1 cellular context compared by ENCODE assay signal in the genomic region with DNA sequence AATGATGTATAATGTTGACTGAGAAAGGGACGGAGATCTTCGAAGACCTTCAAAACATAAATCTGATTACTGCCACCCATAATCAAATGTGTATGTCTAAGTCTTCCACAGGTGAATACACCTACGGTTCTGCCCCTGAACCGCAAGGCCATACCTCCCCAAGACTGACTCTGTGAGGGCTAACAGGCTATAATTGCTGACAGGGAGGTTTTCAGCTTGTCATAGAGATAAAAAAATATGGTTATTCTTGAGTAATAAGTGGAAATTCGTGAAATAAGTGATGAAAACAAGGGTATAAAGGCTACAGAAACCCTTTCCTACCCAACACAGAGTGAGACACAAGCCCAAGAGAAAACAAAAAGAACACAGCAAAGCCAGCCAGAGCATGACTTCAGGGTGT.
TF ChIP-seq lines count a peak whose summit lies in the region.

No MANE protein-coding gene starts in this region.

TF ChIP-seq in K562, 482 proteins besides CTCF, POLR2A, EP300 and RAD21 (continued from another document):
- no peak for TF ChIP-seq CAMTA2 (CRISPR knock-in tag; conservative IDR thresholded peaks at IDR 0.05)
- TF ChIP-seq ZNF175 (CRISPR knock-in tag; IDR thresholded peaks at IDR 0.05; ENCODE audit: low read depth) = no peak
- TF ChIP-seq, protein P1, sequence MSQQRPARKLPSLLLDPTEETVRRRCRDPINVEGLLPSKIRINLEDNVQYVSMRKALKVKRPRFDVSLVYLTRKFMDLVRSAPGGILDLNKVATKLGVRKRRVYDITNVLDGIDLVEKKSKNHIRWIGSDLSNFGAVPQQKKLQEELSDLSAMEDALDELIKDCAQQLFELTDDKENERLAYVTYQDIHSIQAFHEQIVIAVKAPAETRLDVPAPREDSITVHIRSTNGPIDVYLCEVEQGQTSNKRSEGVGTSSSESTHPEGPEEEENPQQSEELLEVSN (IDR thresholded peaks at IDR 0.05; ENCODE audit: borderline replicate concordance in 1 of 2, extremely low read depth in 1 of 2, insufficient read depth in 1 of 2, insufficient read length in 1 of 2, low read depth in 1 of 2, low read length in 1 of 2, poor library complexity in 1 of 2, severe bottlenecking in 1 of 2) = no peak
- TF ChIP-seq FOXP1 (CRISPR knock-in tag; IDR thresholded peaks at IDR 0.05) = no peak
- TF ChIP-seq, protein P2, sequence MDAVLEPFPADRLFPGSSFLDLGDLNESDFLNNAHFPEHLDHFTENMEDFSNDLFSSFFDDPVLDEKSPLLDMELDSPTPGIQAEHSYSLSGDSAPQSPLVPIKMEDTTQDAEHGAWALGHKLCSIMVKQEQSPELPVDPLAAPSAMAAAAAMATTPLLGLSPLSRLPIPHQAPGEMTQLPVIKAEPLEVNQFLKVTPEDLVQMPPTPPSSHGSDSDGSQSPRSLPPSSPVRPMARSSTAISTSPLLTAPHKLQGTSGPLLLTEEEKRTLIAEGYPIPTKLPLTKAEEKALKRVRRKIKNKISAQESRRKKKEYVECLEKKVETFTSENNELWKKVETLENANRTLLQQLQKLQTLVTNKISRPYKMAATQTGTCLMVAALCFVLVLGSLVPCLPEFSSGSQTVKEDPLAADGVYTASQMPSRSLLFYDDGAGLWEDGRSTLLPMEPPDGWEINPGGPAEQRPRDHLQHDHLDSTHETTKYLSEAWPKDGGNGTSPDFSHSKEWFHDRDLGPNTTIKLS (IDR thresholded peaks at IDR 0.05; ENCODE audit: borderline replicate concordance, low read depth) = no peak
- TF ChIP-seq, protein P3, sequence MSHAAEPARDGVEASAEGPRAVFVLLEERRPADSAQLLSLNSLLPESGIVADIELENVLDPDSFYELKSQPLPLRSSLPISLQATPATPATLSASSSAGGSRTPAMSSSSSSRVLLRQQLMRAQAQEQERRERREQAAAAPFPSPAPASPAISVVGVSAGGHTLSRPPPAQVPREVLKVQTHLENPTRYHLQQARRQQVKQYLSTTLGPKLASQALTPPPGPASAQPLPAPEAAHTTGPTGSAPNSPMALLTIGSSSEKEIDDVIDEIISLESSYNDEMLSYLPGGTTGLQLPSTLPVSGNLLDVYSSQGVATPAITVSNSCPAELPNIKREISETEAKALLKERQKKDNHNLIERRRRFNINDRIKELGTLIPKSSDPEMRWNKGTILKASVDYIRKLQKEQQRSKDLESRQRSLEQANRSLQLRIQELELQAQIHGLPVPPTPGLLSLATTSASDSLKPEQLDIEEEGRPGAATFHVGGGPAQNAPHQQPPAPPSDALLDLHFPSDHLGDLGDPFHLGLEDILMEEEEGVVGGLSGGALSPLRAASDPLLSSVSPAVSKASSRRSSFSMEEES (CRISPR knock-in tag; IDR thresholded peaks at IDR 0.05) = no peak
- no peak for TF ChIP-seq EZH2 (IDR thresholded peaks at IDR 0.05; ENCODE audit: borderline replicate concordance, low read depth, low read length)
